Comparison of ENCODE assay signal across 8 cellular contexts in the genomic region with DNA sequence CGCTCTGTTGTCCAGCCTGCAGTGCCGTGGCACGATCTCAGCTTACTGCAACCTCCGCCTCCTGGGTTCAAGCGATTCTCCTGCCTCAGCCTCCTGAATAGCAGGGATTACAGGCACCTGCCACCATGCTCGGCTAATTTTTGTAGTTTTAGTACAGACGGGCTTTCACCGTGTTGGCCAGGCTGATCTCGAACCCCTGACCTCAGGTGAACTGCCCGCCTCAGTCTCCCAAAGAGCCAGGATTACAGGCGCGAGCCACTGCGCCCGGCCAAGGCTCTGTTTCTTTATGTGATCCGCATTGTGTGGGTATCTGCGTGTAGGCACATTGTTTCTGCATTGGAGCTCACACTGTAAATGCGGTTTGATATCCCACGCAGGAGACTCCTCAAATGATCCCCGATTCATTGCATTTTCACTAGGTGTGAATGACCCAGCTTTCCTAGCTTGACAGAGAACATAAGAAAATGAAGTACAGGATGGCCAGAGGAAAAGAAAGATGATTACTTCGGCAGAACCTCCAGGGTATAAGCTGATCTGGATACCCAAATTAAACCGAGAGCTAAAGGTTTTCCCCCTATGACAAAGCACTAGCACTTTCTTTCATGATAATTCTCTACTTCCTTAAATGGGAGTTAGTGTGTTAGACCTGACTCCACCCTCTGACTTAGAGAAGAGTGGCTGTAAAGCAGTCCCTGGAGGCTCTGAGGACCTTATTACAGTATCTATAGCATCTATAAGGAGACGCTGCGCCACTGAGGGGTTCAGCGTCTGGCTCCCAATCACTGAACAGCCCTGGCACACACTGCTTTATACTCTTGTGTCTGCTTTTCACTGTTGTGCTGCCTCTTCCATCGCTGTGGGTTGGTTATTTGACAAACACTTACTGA. TPM values are rescaled to one million over a fixed set of nuclear protein-coding genes. Genes with fewer than 3 reads are reported as not detected.
A peak's percentile ranks its signal among the peaks of the same experiment; 100 is the strongest.
DNase-seq lines count a peak whose midpoint lies in the region; ATAC-seq and TF ChIP-seq lines count a peak whose summit lies in the region.

No MANE protein-coding gene starts in this region.

- no peaks in the 10 kb centered on the region for H3K27me3 Mint-ChIP-seq in T-cell
- no peaks in the 10 kb centered on the region for H3K27me3 Mint-ChIP-seq in stimulated activated naive CD8-positive, alpha-beta T cell treated with anti-CD3 and anti-CD28 coated beads, Interleukin-15, Interleukin-2, amounts not matched to agents 100 ng/mL and 50 ng/mL, for 24 hours

- ATAC-seq in GM18909 (IDR thresholded peaks at IDR 0.05; ENCODE audit: poor library complexity, unreplicated experiment), result peak; percentile 70
- ATAC-seq in HG03103 (IDR thresholded peaks at IDR 0.05; ENCODE audit: low read depth, unreplicated experiment), result peak; percentile 67
- peak; percentile 67 to 78 (median 70) for ATAC-seq in T-cell (replicated peaks in 1 of 4)

- DNase-seq in AML-193 (lab: John Stamatoyannopoulos, UW), result peak; percentile 75 to 77
- peak in 3 of 34 experiments; percentile 21 to 45 (median 38) for DNase-seq in T-cell
- DNase-seq in fibroblast of lung (ENCODE audit: low read depth in 2 of 2), result peak; percentile 43 to 45
- DNase-seq in GM03348 (ENCODE audit: low spot score), result no peak
- DNase-seq in kidney glomerular epithelial cell (lab: John Stamatoyannopoulos, UW), result no peak

- peaks cover 8% of the 10 kb centered on the region for H3K36me3 Mint-ChIP-seq in T-cell
- peaks cover 56% of the 10 kb centered on the region for H3K36me3 Mint-ChIP-seq in stimulated activated naive CD8-positive, alpha-beta T cell treated with anti-CD3 and anti-CD28 coated beads, Interleukin-15, Interleukin-2, amounts not matched to agents 100 ng/mL and 50 ng/mL, for 24 hours (ENCODE audit: low read depth)

- H3K4me3 ChIP-seq in fibroblast of lung (replicated peaks in 1 of 4; ENCODE audit: control extremely low read depth in 1 of 4, insufficient read depth in 1 of 4, low read depth in 3 of 4, low read length in 4 of 4), result no peak overlapping the region

- H3K4me1 ChIP-seq in fibroblast of lung (ENCODE audit: control insufficient read depth, extremely low read depth, insufficient read depth, low read length), result peaks cover 51% of the 10 kb centered on the region

- peak overlapping the region; percentile 82 to 85 (median 84) for H3K4me3 Mint-ChIP-seq in T-cell
- H3K4me3 Mint-ChIP-seq in stimulated activated naive CD8-positive, alpha-beta T cell treated with anti-CD3 and anti-CD28 coated beads, Interleukin-15, Interleukin-2, amounts not matched to agents 100 ng/mL and 50 ng/mL, for 24 hours, result peak overlapping the region; percentile 83

- peaks cover 85% of the 10 kb centered on the region for H3K79me2 ChIP-seq in fibroblast of lung (ENCODE audit: control insufficient read depth, insufficient read depth, low read length)

- H2AFZ ChIP-seq in fibroblast of lung (ENCODE audit: low read length), result no peak overlapping the region

- H3K4me1 Mint-ChIP-seq in T-cell, result peaks cover 81 to 93% (median 88%) of the 10 kb centered on the region in 3 donors
- H3K4me1 Mint-ChIP-seq in stimulated activated naive CD8-positive, alpha-beta T cell treated with anti-CD3 and anti-CD28 coated beads, Interleukin-15, Interleukin-2, amounts not matched to agents 100 ng/mL and 50 ng/mL, for 24 hours (ENCODE audit: low read depth), result peaks cover 91% of the 10 kb centered on the region

- TF ChIP-seq CTCF in fibroblast of lung (conservative IDR thresholded peaks at IDR 0.05 in 1 of 2, IDR thresholded peaks at IDR 0.05 in 1 of 2; ENCODE audit: low read depth in 1 of 2, low read length in 2 of 2), result no peak

- H3K9ac ChIP-seq in fibroblast of lung (ENCODE audit: insufficient read depth, low read length), result no peak overlapping the region

- peaks cover 6% of the 10 kb centered on the region for H3K36me3 ChIP-seq in fibroblast of lung (ENCODE audit: control insufficient read depth, insufficient read depth, low read length)

- H3K27me3 ChIP-seq in fibroblast of lung (ENCODE audit: control insufficient read depth, insufficient read depth, low read length), result no peaks in the 10 kb centered on the region

- H3K9me3 ChIP-seq in fibroblast of lung (ENCODE audit: control insufficient read depth, insufficient read depth, low read depth, low read length), result no peaks in the 10 kb centered on the region

- no peaks in the 10 kb centered on the region for H4K20me1 ChIP-seq in fibroblast of lung (ENCODE audit: control insufficient read depth, extremely low read depth, insufficient read depth, low read length)

- peak overlapping the region; percentile 78 for H3K27ac ChIP-seq in fibroblast of lung (ENCODE audit: insufficient read depth, low read length)

- CTCF ChIA-PET in T-cell (lab: Charles Lee), result interaction anchor here (0.6 to 3.9 kb wide), 9 partner anchors 8 to 95 kb away, joined by 3 to 17 read pairs (median 3); no protein-coding TSS in a partner anchor

- POLR2A ChIA-PET in T-cell (lab: Charles Lee), result interaction anchor here (0.6 to 0.7 kb wide), 5 partner anchors 8 to 49 kb away, joined by 3 to 7 read pairs (median 3); partner anchors contain the start of gene COTL1 (in 1 of the 2)

- H3K27ac Mint-ChIP-seq in T-cell, result peak overlapping the region; percentile 99
- H3K27ac Mint-ChIP-seq in stimulated activated naive CD8-positive, alpha-beta T cell treated with anti-CD3 and anti-CD28 coated beads, Interleukin-15, Interleukin-2, amounts not matched to agents 100 ng/mL and 50 ng/mL, for 24 hours, result peak overlapping the region; percentile 99

- peak overlapping the region; percentile 77 for H3K4me2 ChIP-seq in fibroblast of lung (ENCODE audit: extremely low read depth, insufficient read depth, low read length)

- no peaks in the 10 kb centered on the region for H3K9me3 Mint-ChIP-seq in T-cell
- H3K9me3 Mint-ChIP-seq in stimulated activated naive CD8-positive, alpha-beta T cell treated with anti-CD3 and anti-CD28 coated beads, Interleukin-15, Interleukin-2, amounts not matched to agents 100 ng/mL and 50 ng/mL, for 24 hours, result no peaks in the 10 kb centered on the region

RNA-seq across cellular contexts. Expression of gene COTL1, which starts 17.3 kb away (rescaled TPM):
- total RNA-seq in T-cell, result 100 to 1,000 TPM; 205 to 265 (median 221) TPM
- total RNA-seq in fibroblast of lung, result 64.5 and 103 TPM in 2 replicates
- 192 and 311 TPM in 2 replicates for polyA plus RNA-seq in fibroblast of lung
- polyA plus RNA-seq in fibroblast of lung (2012), result 351 and 505 TPM in 2 replicates
- 310 and 386 TPM in 2 replicates for polyA minus RNA-seq in fibroblast of lung (ENCODE audit: low replicate concordance)

RNA-seq across cellular contexts. Expression of gene KLHL36, which starts 47.7 kb away (rescaled TPM):
- total RNA-seq in T-cell, result 100 to 1,000 TPM in 3 of 5 donors, 10 to 100 TPM in 2; 96.1 to 135 (median 127) TPM
- 71.9 and 83.1 TPM in 2 replicates for total RNA-seq in fibroblast of lung
- 26.6 and 29.7 TPM in 2 replicates for polyA plus RNA-seq in fibroblast of lung
- 26.5 and 26.7 TPM in 2 replicates for polyA plus RNA-seq in fibroblast of lung (2012)
- polyA minus RNA-seq in fibroblast of lung (ENCODE audit: low replicate concordance), result 65.6 and 66.2 TPM in 2 replicates

Comparison
In these comparisons a context has a peak if more than half of its experiments do, and no peak if none do; other contexts are left out.
1. DNase-seq: peak in AML-193 (2 of 2) and fibroblast of lung (2 of 2); none in GM03348 (single experiment) and kidney glomerular epithelial cell (single experiment).
2. Peak in every context shown above with its lines, with median percentiles within 50 percentile points of each other: ATAC-seq.